ENCODE assay signal across 21 cellular contexts in the genomic region with DNA sequence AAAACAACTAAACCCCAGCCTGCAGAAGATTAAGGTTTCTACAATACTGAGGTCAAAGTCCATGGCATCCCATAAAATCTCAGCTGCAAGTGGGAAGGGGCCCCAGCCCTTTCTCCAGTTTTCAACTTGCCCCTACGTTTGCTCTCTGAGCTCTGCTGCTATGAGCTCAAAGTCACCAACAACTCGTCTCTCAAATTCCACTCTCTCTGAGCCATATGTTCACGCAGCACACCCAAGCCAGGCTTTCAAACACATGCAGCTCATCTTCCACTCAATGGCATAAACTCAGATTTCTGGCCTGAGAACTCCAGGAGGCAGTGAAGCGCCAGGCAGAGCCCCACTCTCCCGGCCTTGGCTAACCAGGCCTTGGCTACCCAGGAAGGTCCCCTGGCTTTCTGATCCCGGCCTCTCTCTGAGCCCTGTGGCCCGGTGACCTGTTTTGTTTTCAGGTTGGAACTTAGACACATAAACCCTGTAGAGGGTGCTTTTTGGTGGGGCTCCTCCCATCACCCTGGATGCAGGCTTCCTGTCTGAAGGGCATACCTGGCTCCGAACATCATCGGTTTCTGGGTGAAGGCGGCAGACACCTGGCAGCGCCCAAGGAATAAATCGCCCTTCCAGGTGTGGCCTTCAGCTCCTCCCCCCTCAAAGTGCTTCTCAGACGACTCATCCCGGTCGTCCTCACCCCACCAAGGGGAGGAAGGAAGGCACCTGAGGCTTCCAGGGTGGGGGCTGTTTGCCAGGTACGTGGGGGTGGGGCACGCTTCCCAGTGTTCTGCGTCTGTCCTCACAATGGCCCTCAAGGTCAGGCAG. TPM values are rescaled to one million over a fixed set of nuclear protein-coding genes. Genes with fewer than 3 reads are reported as not detected.
DNase-seq lines count a peak whose midpoint lies in the region; ATAC-seq, FAIRE-seq and TF ChIP-seq lines count a peak whose summit lies in the region.
"Had no signal": no experiment of that assay in that cellular context is flagged by ENCODE, and none has a peak within 500 bp of the region (broad histone marks: within the 10 kb centered on the region; RNA-seq: fewer than 3 reads in every experiment).

No MANE protein-coding gene starts in this region.

- no peak overlapping the region for H4K5ac ChIP-seq in H1 (ENCODE audit: insufficient read length, low read depth, low read length)

- H3K79me2 ChIP-seq in H1 (ENCODE audit: control insufficient read depth in 1 of 2, insufficient read depth in 2 of 2, low read length in 2 of 2) (peaks cover 12 to 81% of the 10 kb centered on the region in 2 experiments), neural progenitor cell (ENCODE audit: low read depth) (no peaks in the 10 kb centered on the region)

- POLR2A ChIA-PET in H1 (lab: Charles Lee; ENCODE audit: partially characterized antibody) = interaction anchor here (1.0 to 2.1 kb wide), 4 partner anchors 9 to 22 kb away, joined by 3 to 8 read pairs (median 3); no protein-coding TSS in a partner anchor

- H2AFZ ChIP-seq in H1 (ENCODE audit: low read length) (no peak overlapping the region), neural progenitor cell (replicated peaks) (no peak overlapping the region)

- no peak overlapping the region; the same call in 1 of the 2 replicates for H4K8ac ChIP-seq in H1 (ENCODE audit: extremely low read depth, insufficient read depth, low read length)

- TF ChIP-seq CTCF in H1 (IDR thresholded peaks at IDR 0.05; ENCODE audit: control extremely low read depth in 1 of 3, insufficient read depth in 1 of 3, low read depth in 1 of 3, low read length in 3 of 3) (no peak), neural progenitor cell (IDR thresholded peaks at IDR 0.05) (no peak)

- no peak overlapping the region for H3K9ac ChIP-seq in HUES48 (ENCODE audit: low read depth, low read length)
- H3K9ac ChIP-seq in H1 (replicated peaks in 1 of 4; ENCODE audit: extremely low read depth in 1 of 4, low read depth in 3 of 4, low read length in 3 of 4) = no peak overlapping the region
- no peak overlapping the region for H3K9ac ChIP-seq in neural progenitor cell

- H3K27me3 ChIP-seq in HUES48 (ENCODE audit: control insufficient read depth, insufficient read depth, low read length) (no peaks in the 10 kb centered on the region), H1 (replicated peaks in 1 of 4; ENCODE audit: control insufficient read depth in 3 of 4, extremely low read depth in 1 of 4, insufficient read depth in 3 of 4, low read length in 3 of 4) (no peaks in the 10 kb centered on the region), neural progenitor cell (no peaks in the 10 kb centered on the region)
- H3K27me3 ChIP-seq: ascending aorta, transverse colon had no signal

- H3K9me3 ChIP-seq in HUES48 (ENCODE audit: control insufficient read depth, insufficient read depth, low read length) (no peaks in the 10 kb centered on the region), H1 (ENCODE audit: insufficient read depth in 2 of 2, low read depth in 1 of 2, low read length in 1 of 2) (peaks cover 0 to 3% of the 10 kb centered on the region in 2 experiments; a peak in 2 of 4 replicates), neural progenitor cell (ENCODE audit: low read depth) (no peaks in the 10 kb centered on the region)
- H3K9me3 ChIP-seq: ascending aorta, neutrophil, transverse colon had no signal

- peak overlapping the region; percentile 16 for H3K4me3 Mint-ChIP-seq in neural progenitor cell
- H3K4me3 Mint-ChIP-seq: activated CD4-positive, alpha-beta T cell treated with anti-CD3 and anti-CD28 coated beads for 36 hours; activated naive CD4-positive, alpha-beta T cell treated with anti-CD3 and anti-CD28 coated beads, Interleukin-2, amount 50 U/mL, for 24 hours; effector memory CD8-positive, alpha-beta T cell had no signal

- CTCF ChIA-PET in H1 (lab: Charles Lee; ENCODE audit: partially characterized antibody) = interaction anchor here (0.6 to 4.2 kb wide), 13 partner anchors 9 to 96 kb away, joined by 3 to 31 read pairs (median 3); no protein-coding TSS in a partner anchor

- no peak overlapping the region for H3K23ac ChIP-seq in H1 (ENCODE audit: insufficient read length)

- no peak overlapping the region for H2BK120ac ChIP-seq in H1 (replicated peaks; ENCODE audit: low read depth, low read length)

- no peak overlapping the region for H2BK15ac ChIP-seq in H1 (ENCODE audit: low read length)

- no peak overlapping the region for H3K14ac ChIP-seq in H1 (ENCODE audit: insufficient read length)

- H3K4me1 Mint-ChIP-seq in neural progenitor cell = peaks cover 43% of the 10 kb centered on the region

- H3K9me3 Mint-ChIP-seq in neural progenitor cell = peaks cover 11% of the 10 kb centered on the region
- H3K9me3 Mint-ChIP-seq: activated naive CD4-positive, alpha-beta T cell treated with anti-CD3 and anti-CD28 coated beads, Interleukin-2, amount 50 U/mL, for 24 hours; effector memory CD8-positive, alpha-beta T cell had no signal

- H3K79me1 ChIP-seq in H1 (ENCODE audit: low read depth, low read length) = peaks cover 7% of the 10 kb centered on the region; the same call in 1 of the 2 replicates

- 0 out of 2 replicates have a peak overlapping the region, but pooled peaks have one; percentile 68 for H2BK12ac ChIP-seq in H1 (ENCODE audit: low read depth, low read length)

- TF ChIP-seq POLR2A in H1 (IDR thresholded peaks at IDR 0.05; ENCODE audit: control extremely low read depth in 1 of 2, low read depth in 2 of 2, low read length in 2 of 2) (no peak), H54 (IDR thresholded peaks at IDR 0.05; ENCODE audit: low read depth, low read length) (no peak)

- H3K27ac ChIP-seq in HUES48 (ENCODE audit: low read depth, low read length) (peak overlapping the region; percentile 63), H1 (ENCODE audit: low read depth, low read length) (no peak overlapping the region; the same call in 1 of the 2 replicates), neural progenitor cell (no peak overlapping the region)
- H3K27ac ChIP-seq: ascending aorta, neutrophil, transverse colon had no signal

- H3F3A ChIP-seq in neural progenitor cell (ENCODE audit: low read depth) = no peaks in the 10 kb centered on the region

- H3K56ac ChIP-seq in H1 (replicated peaks; ENCODE audit: insufficient read length, low read depth, low read length) = no peak overlapping the region

- peaks cover 42% of the 10 kb centered on the region for H3K36me3 Mint-ChIP-seq in neural progenitor cell

- no peaks in the 10 kb centered on the region for H4K20me1 ChIP-seq in H1 (replicated peaks in 1 of 2; ENCODE audit: control insufficient read depth in 1 of 2, insufficient read depth in 2 of 2, low read length in 2 of 2)
- no peaks in the 10 kb centered on the region for H4K20me1 ChIP-seq in neural progenitor cell (ENCODE audit: low read depth)

- 0 out of 2 replicates have a peak overlapping the region, but pooled peaks have one; percentile 13 for H3K18ac ChIP-seq in H1 (ENCODE audit: extremely low read depth, low read length)

- WGBS in H1 (ENCODE audit: extremely low coverage in 1 of 2, insufficient coverage in 1 of 2, insufficient read length in 1 of 2, insufficient replicate concordance in 2 of 2, low coverage in 1 of 2, low lambda C conversion rate in 2 of 2, missing lambda C conversion rate in 1 of 2), 2 experiments = 72% methylated on average over 16 of the region's 18 CpGs; no CpG with 5 or more reads in 1 of the 2 experiments

- ATAC-seq in HG03469 (IDR thresholded peaks at IDR 0.05; ENCODE audit: unreplicated experiment) (no peak), HG02970 (IDR thresholded peaks at IDR 0.05; ENCODE audit: low FRiP score, unreplicated experiment) (no peak)
- ATAC-seq: activated CD4-positive, alpha-beta T cell treated with anti-CD3 and anti-CD28 coated beads for 36 hours; effector memory CD8-positive, alpha-beta T cell; stimulated activated naive CD8-positive, alpha-beta T cell treated with anti-CD3 and anti-CD28 coated beads, Interleukin-15, Interleukin-2, amounts not matched to agents 100 U/mL and 50 U/mL, for 24 hours had no signal

- TF ChIP-seq RAD21 in H1 (IDR thresholded peaks at IDR 0.05 in 1 of 2, conservative IDR thresholded peaks at IDR 0.05 in 1 of 2; ENCODE audit: low read depth in 2 of 2, low read length in 2 of 2) = 0 out of 4 replicates have a peak, but pooled peaks of 1 of the 2 experiments have one; percentile 8

- H3K4me1 ChIP-seq in HUES48 (ENCODE audit: control insufficient read depth, insufficient read depth, low read length) = peaks cover 19% of the 10 kb centered on the region
- peaks cover 2 to 10% (median 8%) of the 10 kb centered on the region in 4 experiments; a peak in 6 of 7 replicates for H3K4me1 ChIP-seq in H1 (replicated peaks in 1 of 4; ENCODE audit: control insufficient read depth in 3 of 4, insufficient read depth in 4 of 4, low read length in 3 of 4)
- peaks cover 13% of the 10 kb centered on the region for H3K4me1 ChIP-seq in neural progenitor cell
- H3K4me1 ChIP-seq: ascending aorta had no signal

- no peak for TF ChIP-seq EP300 in H1 (IDR thresholded peaks at IDR 0.05; ENCODE audit: borderline replicate concordance in 1 of 2, low read depth in 2 of 2, low read length in 2 of 2)

- H4K91ac ChIP-seq in H1 (replicated peaks; ENCODE audit: insufficient read length, low read length) = no peak overlapping the region

- FAIRE-seq in H1 (lab: Jason Lieb, UNC) = no peak
- no peak for FAIRE-seq in H54 (lab: Jason Lieb, UNC)
- FAIRE-seq: small intestine had no signal

- H3K36me3 ChIP-seq in HUES48 (ENCODE audit: control insufficient read depth, insufficient read depth, low read length) (no peaks in the 10 kb centered on the region), H1 (ENCODE audit: control insufficient read depth in 2 of 4, insufficient read depth in 4 of 4, low read length in 3 of 4) (no peaks in the 10 kb centered on the region), neural progenitor cell (no peaks in the 10 kb centered on the region)
- H3K36me3 ChIP-seq: ascending aorta, neutrophil, transverse colon had no signal

- peak overlapping the region; percentile 78 for H3K27ac Mint-ChIP-seq in neural progenitor cell
- H3K27ac Mint-ChIP-seq: activated CD4-positive, alpha-beta T cell treated with anti-CD3 and anti-CD28 coated beads for 36 hours; activated naive CD4-positive, alpha-beta T cell treated with anti-CD3 and anti-CD28 coated beads, Interleukin-2, amount 50 U/mL, for 24 hours; effector memory CD8-positive, alpha-beta T cell had no signal

- no peak overlapping the region for H3K4ac ChIP-seq in H1 (replicated peaks; ENCODE audit: insufficient read length, low read depth, low read length)

- peak overlapping the region; percentile 24; the same call in 1 of the 2 replicates for H2BK5ac ChIP-seq in H1 (ENCODE audit: low read depth, low read length)

- H3K4me2 ChIP-seq in H1 (ENCODE audit: insufficient read depth in 1 of 2, low read depth in 2 of 2, low read length in 2 of 2) (no peak overlapping the region), neural progenitor cell (peak overlapping the region; percentile 69)

- H2AK5ac ChIP-seq in H1 (ENCODE audit: low read depth, low read length) = peak overlapping the region; percentile 28; the same call in 1 of the 2 replicates

- H3K4me3 ChIP-seq in HUES48 (ENCODE audit: low read depth, low read length) (no peak overlapping the region), H1 (ENCODE audit: extremely low read depth in 1 of 4, insufficient read depth in 2 of 4, low read depth in 3 of 4, low read length in 4 of 4) (no peak overlapping the region), neural progenitor cell (no peak overlapping the region)
- H3K4me3 ChIP-seq: ascending aorta, transverse colon had no signal

- H3K27me3 Mint-ChIP-seq in neural progenitor cell (ENCODE audit: insufficient read depth, low read depth) = peaks cover 7% of the 10 kb centered on the region
- H3K27me3 Mint-ChIP-seq: activated CD4-positive, alpha-beta T cell treated with anti-CD3 and anti-CD28 coated beads for 36 hours; activated naive CD4-positive, alpha-beta T cell treated with anti-CD3 and anti-CD28 coated beads, Interleukin-2, amount 50 U/mL, for 24 hours had no signal

- H3K23me2 ChIP-seq in H1 (ENCODE audit: low read depth, low read length) = no peaks in the 10 kb centered on the region

- peak overlapping the region; percentile 23; the same call in 1 of the 2 replicates for H2BK20ac ChIP-seq in H1 (ENCODE audit: low read length)

- DNase-seq in NCI-H524 treated with DMSO at 0.1 percent for 48 hours (lab: John Stamatoyannopoulos, UW) (peak; percentile 56), H1 (ENCODE audit: low read depth in 1 of 2, low spot score in 2 of 2) (peak in 1 of 2 experiments; percentile 27), neural progenitor cell (ENCODE audit: low spot score) (peak; percentile 29), H54 (ENCODE audit: insufficient read length, low spot score) (no peak)
- DNase-seq: activated CD4-positive, alpha-beta T cell treated with anti-CD3 and anti-CD28 coated beads for 36 hours; DND-41; effector memory CD8-positive, alpha-beta T cell; HCEC 1CT; NCI-H146; NCI-H345; RPMI8226; small intestine; stimulated activated CD4-positive, alpha-beta T cell treated with anti-CD3 and anti-CD28 coated beads, Interleukin-4, amount 100 ng/mL, for 1 hour; stimulated activated naive CD8-positive, alpha-beta T cell treated with anti-CD3 and anti-CD28 coated beads, Interleukin-15, Interleukin-2, amounts not matched to agents 100 U/mL and 50 U/mL, for 24 hours; transverse colon had no signal

RNA-seq across cellular contexts. Expression of gene SLC22A23, which starts 12.4 kb away (rescaled TPM):
- total RNA-seq in H1 (2021; fragmentation: NEBNext Ultra II Directional; extraction: Animal tissue kit (Norgen Biotek cat#: 25700)) = 37.1 and 38.4 TPM in 2 replicates
- 9.9 and 15.8 TPM in 2 replicates for polyA plus RNA-seq in H1 (2011; rRNA removed)
- 10.2 TPM for polyA plus RNA-seq in H1 (2011; cell fraction: cytosol; rRNA removed)
- polyA plus RNA-seq in H1 (2011; cell fraction: nucleus; rRNA removed) = 28.3 TPM
- polyA plus RNA-seq in H1 (2012, experiment 1 of 2) = 15.4 to 22.2 TPM (median 19.8 TPM) in 4 replicates
- 11.3 TPM for polyA plus RNA-seq in H1 (2012, experiment 2 of 2)
- 26.5 TPM for polyA plus RNA-seq in H1 (2013, experiment 1 of 2)
- polyA plus RNA-seq in H1 (2013, experiment 2 of 2) = 28.3 TPM
- 19.6 and 26.4 TPM in 2 replicates for polyA minus RNA-seq in H1 (2011; rRNA and poly(A)+ RNA removed)
- polyA minus RNA-seq in H1 (2011; cell fraction: cytosol; rRNA and poly(A)+ RNA removed) = 18.3 TPM
- 33.0 TPM for polyA minus RNA-seq in H1 (2011; cell fraction: nucleus; rRNA and poly(A)+ RNA removed)
- 0.99 and 3.3 TPM in 2 replicates for total RNA-seq in neural progenitor cell (ENCODE audit: low replicate concordance)
